18 cellular contexts compared by ENCODE assay signal in genomic region chr7:139054101-139054500, GRCh38. TPM values are rescaled to one million over a fixed set of nuclear protein-coding genes. Genes with fewer than 3 reads are reported as not detected.
DNase-seq lines count a peak whose midpoint lies in the region; ATAC-seq and TF ChIP-seq lines count a peak whose summit lies in the region.
"Had no signal": no experiment of that assay in that cellular context is flagged by ENCODE, and none has a peak within 500 bp of the region (broad histone marks: within the 10 kb centered on the region; RNA-seq: fewer than 3 reads in every experiment).

No MANE protein-coding gene starts in this region.

- CTCF ChIA-PET in activated CD4-positive, alpha-beta memory T cell treated with anti-CD3 and anti-CD28 coated beads for 36 hours (lab: Charles Lee) = interaction anchor here (1.5 to 2.0 kb wide), 2 partner anchors 21 to 167 kb away, joined by 5 to 12 read pairs; no protein-coding TSS in a partner anchor
- CTCF ChIA-PET in activated CD4-positive, alpha-beta memory T cell treated with anti-CD3 and anti-CD28 coated beads, Interleukin-2, amount 10 ng/mL, durations not matched to agents 7 days and 5 days (lab: Charles Lee) = interaction anchor here (0.9 to 3.3 kb wide), 7 partner anchors 9 to 167 kb away, joined by 3 to 17 read pairs (median 5); no protein-coding TSS in a partner anchor
- CTCF ChIA-PET in naive thymus-derived CD4-positive, alpha-beta T cell (lab: Charles Lee) = interaction anchor here (0.6 to 1.7 kb wide), 3 partner anchors 21 to 167 kb away, joined by 3 to 9 read pairs (median 4); no protein-coding TSS in a partner anchor

- H3K9me3 ChIP-seq in naive thymus-derived CD4-positive, alpha-beta T cell (ENCODE audit: control insufficient read depth in 2 of 3, low read length in 3 of 3) = no peaks in the 10 kb centered on the region
- no peaks in the 10 kb centered on the region for H3K9me3 ChIP-seq in upper lobe of right lung
- H3K9me3 ChIP-seq: Peyer's patch had no signal

- peaks cover 48 to 91% (median 57%) of the 10 kb centered on the region in 3 experiments for H3K36me3 ChIP-seq in naive thymus-derived CD4-positive, alpha-beta T cell (ENCODE audit: control insufficient read depth in 2 of 3, insufficient read depth in 3 of 3, low read length in 3 of 3)
- peaks cover 89% of the 10 kb centered on the region for H3K36me3 ChIP-seq in upper lobe of right lung

- no peaks in the 10 kb centered on the region for H3K27me3 ChIP-seq in naive thymus-derived CD4-positive, alpha-beta T cell (ENCODE audit: control insufficient read depth in 2 of 2, insufficient read depth in 2 of 2, low read length in 2 of 2)
- no peaks in the 10 kb centered on the region for H3K27me3 ChIP-seq in upper lobe of right lung
- H3K27me3 ChIP-seq: Peyer's patch had no signal

- no peak overlapping the region for H3K27ac ChIP-seq in naive thymus-derived CD4-positive, alpha-beta T cell (ENCODE audit: low read depth, low read length)
- H3K27ac ChIP-seq in upper lobe of right lung = no peak overlapping the region
- H3K27ac ChIP-seq: Peyer's patch had no signal

- intact Hi-C loops in activated CD4-positive, alpha-beta memory T cell treated with anti-CD3 and anti-CD28 coated beads for 36 hours (cut with micrococcal nuclease) = loop anchor here (2.0 kb wide), 1 partner anchor 13 kb away; no protein-coding TSS in a partner anchor
- intact Hi-C loops in naive thymus-derived CD4-positive, alpha-beta T cell (cut with micrococcal nuclease) = no loop called here
- intact Hi-C loops in upper lobe of right lung (cut with DNase I) = no loop called here

- H3K4me3 Mint-ChIP-seq in activated CD4-positive, alpha-beta memory T cell treated with anti-CD3 and anti-CD28 coated beads for 36 hours = no peak overlapping the region
- no peak overlapping the region for H3K4me3 Mint-ChIP-seq in activated CD4-positive, alpha-beta memory T cell treated with anti-CD3 and anti-CD28 coated beads, Interleukin-2, amount 10 ng/mL, durations not matched to agents 7 days and 5 days
- no peak overlapping the region for H3K4me3 Mint-ChIP-seq in naive thymus-derived CD4-positive, alpha-beta T cell
- H3K4me3 Mint-ChIP-seq: IgD-negative memory B cell; natural killer cell treated with Interleukin-12 subunit alpha and Interleukin-12 subunit beta and Interleukin-15 and Interleukin-18, amount 100 ng/mL, for 72 hours had no signal

- H3K36me3 Mint-ChIP-seq in activated CD4-positive, alpha-beta memory T cell treated with anti-CD3 and anti-CD28 coated beads for 36 hours = peaks cover 73% of the 10 kb centered on the region
- H3K36me3 Mint-ChIP-seq in activated CD4-positive, alpha-beta memory T cell treated with anti-CD3 and anti-CD28 coated beads, Interleukin-2, amount 10 ng/mL, durations not matched to agents 7 days and 5 days (ENCODE audit: low read depth) = peaks cover 89% of the 10 kb centered on the region
- peaks cover 15 to 53% of the 10 kb centered on the region in 2 donors for H3K36me3 Mint-ChIP-seq in activated naive CD4-positive, alpha-beta T cell treated with anti-CD3 and anti-CD28 coated beads, Interleukin-2, amount 50 U/mL, for 72 hours
- peaks cover 12 to 60% (median 42%) of the 10 kb centered on the region in 5 donors for H3K36me3 Mint-ChIP-seq in naive thymus-derived CD4-positive, alpha-beta T cell

- TF ChIP-seq CTCF in upper lobe of right lung (IDR thresholded peaks at IDR 0.05) (no peak), GM20000 (IDR thresholded peaks at IDR 0.05; ENCODE audit: extremely low read depth, missing control alignments) (no peak)

- H3K4me1 ChIP-seq in naive thymus-derived CD4-positive, alpha-beta T cell (ENCODE audit: control insufficient read depth in 2 of 2, insufficient read depth in 2 of 2, low read length in 2 of 2) = no peaks in the 10 kb centered on the region
- no peaks in the 10 kb centered on the region for H3K4me1 ChIP-seq in upper lobe of right lung
- H3K4me1 ChIP-seq: Peyer's patch had no signal

- no peaks in the 10 kb centered on the region for H3K27me3 Mint-ChIP-seq in activated CD4-positive, alpha-beta memory T cell treated with anti-CD3 and anti-CD28 coated beads for 36 hours
- H3K27me3 Mint-ChIP-seq in activated CD4-positive, alpha-beta memory T cell treated with anti-CD3 and anti-CD28 coated beads, Interleukin-2, amount 10 ng/mL, durations not matched to agents 7 days and 5 days = no peaks in the 10 kb centered on the region
- H3K27me3 Mint-ChIP-seq in naive thymus-derived CD4-positive, alpha-beta T cell = no peaks in the 10 kb centered on the region
- H3K27me3 Mint-ChIP-seq: IgD-negative memory B cell; natural killer cell treated with Interleukin-12 subunit alpha and Interleukin-12 subunit beta and Interleukin-15 and Interleukin-18, amount 100 ng/mL, for 72 hours had no signal

- ATAC-seq in activated naive CD4-positive, alpha-beta T cell treated with anti-CD3 and anti-CD28 coated beads, Interleukin-2, amount 50 U/mL, for 72 hours = peak; percentile 16 to 67
- no peak for ATAC-seq in naive thymus-derived CD4-positive, alpha-beta T cell
- ATAC-seq in upper lobe of right lung = no peak
- no peak for ATAC-seq in GM18909 (IDR thresholded peaks at IDR 0.05; ENCODE audit: poor library complexity, unreplicated experiment)

- H3K4me3 ChIP-seq in naive thymus-derived CD4-positive, alpha-beta T cell (ENCODE audit: low read length) = no peak overlapping the region
- no peak overlapping the region for H3K4me3 ChIP-seq in upper lobe of right lung
- H3K4me3 ChIP-seq: Peyer's patch had no signal

- POLR2A ChIA-PET in activated CD4-positive, alpha-beta memory T cell treated with anti-CD3 and anti-CD28 coated beads for 36 hours (lab: Charles Lee) = interaction anchor here (1.2 kb wide), 1 partner anchor 22 kb away, joined by 4 read pairs; no protein-coding TSS in a partner anchor
- POLR2A ChIA-PET in activated CD4-positive, alpha-beta memory T cell treated with anti-CD3 and anti-CD28 coated beads, Interleukin-2, amount 10 ng/mL, durations not matched to agents 7 days and 5 days (lab: Charles Lee) = interaction anchor here (0.6 to 11.9 kb wide), 3 partner anchors 9 to 21 kb away, joined by 3 to 171 read pairs (median 4); no protein-coding TSS in a partner anchor
- POLR2A ChIA-PET in naive thymus-derived CD4-positive, alpha-beta T cell (lab: Charles Lee) = interaction anchor here (1.2 to 2.0 kb wide), 4 partner anchors 9 to 133 kb away, joined by 3 to 8 read pairs (median 5); no protein-coding TSS in a partner anchor

- no peaks in the 10 kb centered on the region for H3K9me3 Mint-ChIP-seq in activated CD4-positive, alpha-beta memory T cell treated with anti-CD3 and anti-CD28 coated beads for 36 hours
- no peaks in the 10 kb centered on the region for H3K9me3 Mint-ChIP-seq in activated CD4-positive, alpha-beta memory T cell treated with anti-CD3 and anti-CD28 coated beads, Interleukin-2, amount 10 ng/mL, durations not matched to agents 7 days and 5 days
- no peaks in the 10 kb centered on the region for H3K9me3 Mint-ChIP-seq in activated naive CD4-positive, alpha-beta T cell treated with anti-CD3 and anti-CD28 coated beads, Interleukin-2, amount 50 U/mL, for 72 hours
- no peaks in the 10 kb centered on the region for H3K9me3 Mint-ChIP-seq in naive thymus-derived CD4-positive, alpha-beta T cell
- H3K9me3 Mint-ChIP-seq: IgD-negative memory B cell; natural killer cell treated with Interleukin-12 subunit alpha and Interleukin-12 subunit beta and Interleukin-15 and Interleukin-18, amount 100 ng/mL, for 72 hours had no signal

- peak overlapping the region; percentile 15 for H3K27ac Mint-ChIP-seq in activated CD4-positive, alpha-beta memory T cell treated with anti-CD3 and anti-CD28 coated beads for 36 hours
- H3K27ac Mint-ChIP-seq in activated CD4-positive, alpha-beta memory T cell treated with anti-CD3 and anti-CD28 coated beads, Interleukin-2, amount 10 ng/mL, durations not matched to agents 7 days and 5 days = no peak overlapping the region
- peak overlapping the region in 1 of 2 donors; percentile 25 for H3K27ac Mint-ChIP-seq in activated naive CD4-positive, alpha-beta T cell treated with anti-CD3 and anti-CD28 coated beads, Interleukin-2, amount 50 U/mL, for 72 hours
- H3K27ac Mint-ChIP-seq in naive thymus-derived CD4-positive, alpha-beta T cell = peak overlapping the region in 5 of 9 donors; percentile 17 to 72 (median 36)

- DNase-seq in activated CD4-positive, alpha-beta memory T cell treated with anti-CD3 and anti-CD28 coated beads for 36 hours = no peak
- no peak for DNase-seq in activated CD4-positive, alpha-beta memory T cell treated with anti-CD3 and anti-CD28 coated beads, Interleukin-2, amount 10 ng/mL, durations not matched to agents 7 days and 5 days
- DNase-seq in M059J (ENCODE audit: low read depth) = peak; percentile 42
- DNase-seq in activated naive CD4-positive, alpha-beta T cell treated with anti-CD3 and anti-CD28 coated beads, Interleukin-2, amount 50 U/mL, for 72 hours (ENCODE audit: low spot score in 2 of 2) = no peak
- DNase-seq in naive thymus-derived CD4-positive, alpha-beta T cell = no peak
- DNase-seq in upper lobe of right lung = no peak
- no peak for DNase-seq in GM20000 (ENCODE audit: low spot score)
- DNase-seq: ACHN; activated CD4-positive, CD25-positive, alpha-beta regulatory T cell treated with anti-CD3 and anti-CD28 coated beads, Interleukin-2, amount 50 U/mL, for 72 hours; anterior cingulate cortex; GOT3; NCI-H1048; NCI-H748 treated with DMSO at 0.1 percent for 48 hours; Peyer's patch; stimulated activated CD4-positive, alpha-beta T cell treated with anti-CD3 and anti-CD28 coated beads, Interleukin-15, amount 100 ng/mL, for 24 hours had no signal

- peaks cover 52% of the 10 kb centered on the region for H3K4me1 Mint-ChIP-seq in activated CD4-positive, alpha-beta memory T cell treated with anti-CD3 and anti-CD28 coated beads for 36 hours (ENCODE audit: low read depth)
- H3K4me1 Mint-ChIP-seq in activated CD4-positive, alpha-beta memory T cell treated with anti-CD3 and anti-CD28 coated beads, Interleukin-2, amount 10 ng/mL, durations not matched to agents 7 days and 5 days = peaks cover 56% of the 10 kb centered on the region
- H3K4me1 Mint-ChIP-seq in naive thymus-derived CD4-positive, alpha-beta T cell = peaks cover 9 to 49% (median 31%) of the 10 kb centered on the region in 7 donors

RNA-seq across cellular contexts. Expression of gene ZC3HAV1L, which starts 18.3 kb away (rescaled TPM):
- total RNA-seq in activated CD4-positive, alpha-beta memory T cell treated with anti-CD3 and anti-CD28 coated beads for 36 hours = 10 to 100 TPM; 11.8 to 14.7 TPM
- 10 to 100 TPM; 16.7 to 17.8 TPM for total RNA-seq in activated CD4-positive, alpha-beta memory T cell treated with anti-CD3 and anti-CD28 coated beads, Interleukin-2, amount 10 ng/mL, durations not matched to agents 7 days and 5 days
- total RNA-seq in M059J (2014; rRNA removed; shearing (Covaris generic)) = 0.96 and 4.6 TPM in 2 replicates
- 10 to 100 TPM in 1 of 2 donors, 1 to 10 TPM in 1; 2.0 to 22.6 TPM for total RNA-seq in activated naive CD4-positive, alpha-beta T cell treated with anti-CD3 and anti-CD28 coated beads, Interleukin-2, amount 50 U/mL, for 72 hours
- 10 to 100 TPM in 1 of 5 experiments, 1 to 10 TPM in 1, under 1 TPM in 3; 0.35 to 26.7 (median 0.78) TPM for total RNA-seq in naive thymus-derived CD4-positive, alpha-beta T cell
- under 1 TPM in 1 of 2 donors, not detected in 1; 0.13 TPM for polyA plus RNA-seq in naive thymus-derived CD4-positive, alpha-beta T cell
- total RNA-seq in upper lobe of right lung = 6.4 TPM

RNA-seq across cellular contexts. Expression of gene ZC3HAV1, which starts 55.4 kb away (rescaled TPM):
- 10 to 100 TPM; 99.3 to 99.6 TPM for total RNA-seq in activated CD4-positive, alpha-beta memory T cell treated with anti-CD3 and anti-CD28 coated beads for 36 hours
- 100 to 1,000 TPM; 129 to 133 TPM for total RNA-seq in activated CD4-positive, alpha-beta memory T cell treated with anti-CD3 and anti-CD28 coated beads, Interleukin-2, amount 10 ng/mL, durations not matched to agents 7 days and 5 days
- 51.3 and 73.1 TPM in 2 replicates for total RNA-seq in M059J (2014; rRNA removed; shearing (Covaris generic))
- 100 to 1,000 TPM in 1 of 2 donors, 10 to 100 TPM in 1; 97.8 to 167 TPM for total RNA-seq in activated naive CD4-positive, alpha-beta T cell treated with anti-CD3 and anti-CD28 coated beads, Interleukin-2, amount 50 U/mL, for 72 hours
- total RNA-seq in naive thymus-derived CD4-positive, alpha-beta T cell = 100 to 1,000 TPM; 129 to 181 (median 152) TPM
- 100 to 1,000 TPM; 165 to 249 TPM for polyA plus RNA-seq in naive thymus-derived CD4-positive, alpha-beta T cell
- 36.0 TPM for total RNA-seq in upper lobe of right lung

Comparison
In these comparisons a context has a peak if more than half of its experiments do, and no peak if none do; other contexts are left out.
1. ATAC-seq: peak in activated naive CD4-positive, alpha-beta T cell treated with anti-CD3 and anti-CD28 coated beads, Interleukin-2, amount 50 U/mL, for 72 hours (2 of 2); none in naive thymus-derived CD4-positive, alpha-beta T cell (single experiment), upper lobe of right lung (single experiment) and GM18909 (single experiment).